ENCODE assay signal across 1 cellular context in the genomic region with DNA sequence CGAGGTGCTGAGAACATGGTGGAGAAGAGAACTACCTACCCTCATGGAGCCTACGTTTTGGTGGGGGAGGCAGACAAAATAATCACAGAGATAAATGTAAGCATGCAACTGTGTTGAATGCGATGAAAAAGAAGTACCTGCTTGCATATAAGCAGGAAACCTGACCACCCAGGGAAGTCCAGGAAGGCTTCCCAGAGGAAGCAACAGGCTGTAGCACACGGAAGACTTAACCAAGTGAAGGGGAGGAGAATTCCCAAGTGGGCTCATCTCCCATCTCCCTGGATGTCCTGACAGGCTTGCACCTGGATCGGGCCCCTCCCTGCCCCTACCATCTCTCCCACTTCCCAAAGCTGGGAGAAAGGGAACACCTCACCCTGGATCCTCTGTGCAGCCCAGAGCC.
TF ChIP-seq lines count a peak whose summit lies in the region.

No MANE protein-coding gene starts in this region.

TF ChIP-seq in neural cell, 6 proteins besides CTCF, POLR2A, EP300 and RAD21 (continued from another document):
- TF ChIP-seq, protein P1, sequence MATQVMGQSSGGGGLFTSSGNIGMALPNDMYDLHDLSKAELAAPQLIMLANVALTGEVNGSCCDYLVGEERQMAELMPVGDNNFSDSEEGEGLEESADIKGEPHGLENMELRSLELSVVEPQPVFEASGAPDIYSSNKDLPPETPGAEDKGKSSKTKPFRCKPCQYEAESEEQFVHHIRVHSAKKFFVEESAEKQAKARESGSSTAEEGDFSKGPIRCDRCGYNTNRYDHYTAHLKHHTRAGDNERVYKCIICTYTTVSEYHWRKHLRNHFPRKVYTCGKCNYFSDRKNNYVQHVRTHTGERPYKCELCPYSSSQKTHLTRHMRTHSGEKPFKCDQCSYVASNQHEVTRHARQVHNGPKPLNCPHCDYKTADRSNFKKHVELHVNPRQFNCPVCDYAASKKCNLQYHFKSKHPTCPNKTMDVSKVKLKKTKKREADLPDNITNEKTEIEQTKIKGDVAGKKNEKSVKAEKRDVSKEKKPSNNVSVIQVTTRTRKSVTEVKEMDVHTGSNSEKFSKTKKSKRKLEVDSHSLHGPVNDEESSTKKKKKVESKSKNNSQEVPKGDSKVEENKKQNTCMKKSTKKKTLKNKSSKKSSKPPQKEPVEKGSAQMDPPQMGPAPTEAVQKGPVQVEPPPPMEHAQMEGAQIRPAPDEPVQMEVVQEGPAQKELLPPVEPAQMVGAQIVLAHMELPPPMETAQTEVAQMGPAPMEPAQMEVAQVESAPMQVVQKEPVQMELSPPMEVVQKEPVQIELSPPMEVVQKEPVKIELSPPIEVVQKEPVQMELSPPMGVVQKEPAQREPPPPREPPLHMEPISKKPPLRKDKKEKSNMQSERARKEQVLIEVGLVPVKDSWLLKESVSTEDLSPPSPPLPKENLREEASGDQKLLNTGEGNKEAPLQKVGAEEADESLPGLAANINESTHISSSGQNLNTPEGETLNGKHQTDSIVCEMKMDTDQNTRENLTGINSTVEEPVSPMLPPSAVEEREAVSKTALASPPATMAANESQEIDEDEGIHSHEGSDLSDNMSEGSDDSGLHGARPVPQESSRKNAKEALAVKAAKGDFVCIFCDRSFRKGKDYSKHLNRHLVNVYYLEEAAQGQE (IDR thresholded peaks at IDR 0.05; ENCODE audit: borderline replicate concordance): no peak
- TF ChIP-seq EZH2 (IDR thresholded peaks at IDR 0.05; ENCODE audit: borderline replicate concordance, insufficient read depth, low read length, poor library complexity, severe bottlenecking): no peak
TF ChIP-seq in neural cell: peak in this region for 0.
